13 cellular contexts compared by ENCODE assay signal in genomic region chr5:170747851-170748250, GRCh38. TPM values are rescaled to one million over a fixed set of nuclear protein-coding genes. Genes with fewer than 3 reads are reported as not detected.
A peak's percentile ranks its signal among the peaks of the same experiment; 100 is the strongest.
DNase-seq lines count a peak whose midpoint lies in the region; ATAC-seq, FAIRE-seq and TF ChIP-seq lines count a peak whose summit lies in the region.
"Had no signal": no experiment of that assay in that cellular context is flagged by ENCODE, and none has a peak within 500 bp of the region (broad histone marks: within the 10 kb centered on the region; RNA-seq: fewer than 3 reads in every experiment).

No MANE protein-coding gene starts in this region.

- ATAC-seq in K562 = peak; percentile 67
- no peak for ATAC-seq in GM19328 (IDR thresholded peaks at IDR 0.05; ENCODE audit: unreplicated experiment)
- ATAC-seq in stimulated activated naive CD8-positive, alpha-beta T cell treated with anti-CD3 and anti-CD28 coated beads, Interleukin-15, amount 100 ng/mL, for 72 hours = no peak
- no peak for ATAC-seq in HG02759 (IDR thresholded peaks at IDR 0.05; ENCODE audit: unreplicated experiment)
- ATAC-seq: CD8-positive, alpha-beta T cell; naive thymus-derived CD8-positive, alpha-beta T cell had no signal

- H3K27ac ChIP-seq in K562 (ENCODE audit: extremely low read depth, low read depth, low read length) = no peak overlapping the region

- TF ChIP-seq CTCF in K562 (IDR thresholded peaks at IDR 0.05 in 2 of 3, conservative IDR thresholded peaks at IDR 0.05 in 1 of 3; ENCODE audit: insufficient read depth in 2 of 3, low read depth in 1 of 3, low read length in 3 of 3) = peak; percentile 34 to 57 (median 49)

- BruUV-seq in K562 (replicated peaks; lab: Mats Ljungman, UMichigan) = no TSS peak

- no peak overlapping the region for H3K27ac Mint-ChIP-seq in stimulated activated naive CD8-positive, alpha-beta T cell treated with anti-CD3 and anti-CD28 coated beads, Interleukin-15, amount 100 ng/mL, for 72 hours
- H3K27ac Mint-ChIP-seq: CD8-positive, alpha-beta T cell had no signal

- no peaks in the 10 kb centered on the region for H3K9me1 ChIP-seq in K562 (ENCODE audit: control insufficient read depth, insufficient read depth, low read length)

- no peak for TF ChIP-seq EP300 in K562 (IDR thresholded peaks at IDR 0.05; ENCODE audit: low read length)

- no peak overlapping the region for H3K9ac ChIP-seq in K562 (ENCODE audit: insufficient read depth in 1 of 2, low read depth in 2 of 2, low read length in 2 of 2)

- in situ Hi-C loops in ACHN (cut with HindIII; ENCODE audit: low pct_ligation_motif_present, low pct_unique_long_range_greater_than_20kb, low sequenced_read_pairs) = no loop called here
- in situ Hi-C loops in K562 (cut with MboI) = loop anchor here (10.0 kb wide), 1 partner anchor 587 kb away; no protein-coding TSS in a partner anchor

- no peak overlapping the region for H2AFZ ChIP-seq in K562 (ENCODE audit: low read depth, low read length)

- 0 out of 4 replicates have a peak, but pooled peaks of 1 of the 2 experiments have one; percentile 19 for TF ChIP-seq RAD21 in K562 (CRISPR knock-in tag; conservative IDR thresholded peaks at IDR 0.05 in 1 of 2, IDR thresholded peaks at IDR 0.05 in 1 of 2)

- H3K36me3 ChIP-seq in K562 (ENCODE audit: control insufficient read depth, insufficient read depth, low read length) = no peaks in the 10 kb centered on the region

- H3K27me3 Mint-ChIP-seq in stimulated activated naive CD8-positive, alpha-beta T cell treated with anti-CD3 and anti-CD28 coated beads, Interleukin-15, amount 100 ng/mL, for 72 hours = peaks cover 65% of the 10 kb centered on the region

- H4K20me1 ChIP-seq in K562 (replicated peaks; ENCODE audit: control insufficient read depth, insufficient read depth, low read length) = peaks cover 3% of the 10 kb centered on the region; the same call in 1 of the 2 replicates

- CTCF ChIA-PET in HEK293T (lab: Yijun Ruan, JAX) (interaction anchor here (0.6 to 1.7 kb wide), 4 partner anchors 20 to 44 kb away, joined by 4 to 6 read pairs (median 6); no protein-coding TSS in a partner anchor), K562 (lab: Yijun Ruan, JAX; ENCODE audit: low intra/inter-chr PET ratio) (no interaction called here)

- POLR2A ChIA-PET in HEK293T (lab: Yijun Ruan, JAX) (no interaction called here), K562 (lab: Yijun Ruan, JAX) (no interaction called here)

- H3K79me2 ChIP-seq in K562 (ENCODE audit: control insufficient read depth, insufficient read depth, low read length) = no peaks in the 10 kb centered on the region

- peaks cover 8% of the 10 kb centered on the region for H3K4me1 Mint-ChIP-seq in stimulated activated naive CD8-positive, alpha-beta T cell treated with anti-CD3 and anti-CD28 coated beads, Interleukin-15, amount 100 ng/mL, for 72 hours

- DNase-seq in ACHN (peak; percentile 25), HEK293T (ENCODE audit: extremely low spot score) (peak; percentile 66), K562 (ENCODE audit: extremely low read depth in 1 of 4, low spot score in 3 of 4) (peak; percentile 23 to 39 (median 32)), iPS-NIHi7 (ENCODE audit: extremely low spot score) (peak; percentile 51), AML-193 (lab: John Stamatoyannopoulos, UW) (no peak)
- no peak for DNase-seq in stimulated activated naive CD8-positive, alpha-beta T cell treated with anti-CD3 and anti-CD28 coated beads, Interleukin-15, amount 100 ng/mL, for 72 hours
- DNase-seq: activated gamma-delta T cell treated with Interleukin-2 at 50 U/mL for 16 hours; CD8-positive, alpha-beta T cell; naive thymus-derived CD8-positive, alpha-beta T cell had no signal

- no peak overlapping the region for H3K4me3 ChIP-seq in K562

- H3K4me3 Mint-ChIP-seq in stimulated activated naive CD8-positive, alpha-beta T cell treated with anti-CD3 and anti-CD28 coated beads, Interleukin-15, amount 100 ng/mL, for 72 hours = no peak overlapping the region
- H3K4me3 Mint-ChIP-seq: CD8-positive, alpha-beta T cell; naive thymus-derived CD8-positive, alpha-beta T cell had no signal

- H3K4me2 ChIP-seq in K562 (ENCODE audit: insufficient read depth, low read length) = no peak overlapping the region

- H3K9me3 Mint-ChIP-seq in stimulated activated naive CD8-positive, alpha-beta T cell treated with anti-CD3 and anti-CD28 coated beads, Interleukin-15, amount 100 ng/mL, for 72 hours = no peaks in the 10 kb centered on the region
- H3K9me3 Mint-ChIP-seq: CD8-positive, alpha-beta T cell; naive thymus-derived CD8-positive, alpha-beta T cell had no signal

- FAIRE-seq in K562 (lab: Jason Lieb, UNC) = no peak
- FAIRE-seq: frontal cortex had no signal

- peaks cover 2 to 23% of the 10 kb centered on the region in 2 experiments; a peak in 3 of 5 replicates for H3K27me3 ChIP-seq in K562 (ENCODE audit: control insufficient read depth in 2 of 2, insufficient read depth in 2 of 2, low read length in 2 of 2)

- peaks cover 0 to 9% of the 10 kb centered on the region in 2 experiments; a peak in 2 of 5 replicates for H3K4me1 ChIP-seq in K562 (replicated peaks in 1 of 2; ENCODE audit: control insufficient read depth in 2 of 2, insufficient read depth in 2 of 2, low read length in 2 of 2)

- TF ChIP-seq POLR2A in K562 (conservative IDR thresholded peaks at IDR 0.05) = no peak

- WGBS in K562 (ENCODE audit: insufficient coverage, low coverage, missing lambda C conversion rate) = 1% methylated on average over 10 of the region's 10 CpGs

- intact Hi-C loops in K562 (cut with micrococcal nuclease) = loop anchor here (1.0 to 10.0 kb wide), 2 partner anchors 43 to 417 kb away; no protein-coding TSS in a partner anchor

- no peaks in the 10 kb centered on the region for H3K9me3 ChIP-seq in K562 (replicated peaks; ENCODE audit: control insufficient read depth, insufficient read depth, low read depth, low read length)

TF ChIP-seq in HEK293T, 16 proteins besides CTCF, POLR2A, EP300 and RAD21 (continues in another document):
- TF ChIP-seq BHLHE40 (IDR thresholded peaks at IDR 0.05; ENCODE audit: borderline replicate concordance) (no peak), ELF4 (IDR thresholded peaks at IDR 0.05) (no peak), PKNOX1 (IDR thresholded peaks at IDR 0.05) (no peak), LEF1 (IDR thresholded peaks at IDR 0.05; ENCODE audit: borderline replicate concordance) (no peak), SP1 (IDR thresholded peaks at IDR 0.05) (no peak), SUZ12 (IDR thresholded peaks at IDR 0.05) (no peak), TARDBP (IDR thresholded peaks at IDR 0.05) (no peak), NFRKB (IDR thresholded peaks at IDR 0.05) (no peak), FOXM1 (IDR thresholded peaks at IDR 0.05; ENCODE audit: borderline replicate concordance) (no peak), CTBP1 (IDR thresholded peaks at IDR 0.05; ENCODE audit: borderline replicate concordance) (no peak), ZNF384 (IDR thresholded peaks at IDR 0.05) (no peak), FOXA1 (IDR thresholded peaks at IDR 0.05) (no peak)

TF ChIP-seq in K562, 482 proteins besides CTCF, POLR2A, EP300 and RAD21:
- TF ChIP-seq HDAC8 (tag; IDR thresholded peaks at IDR 0.05) (no peak), PKNOX1 (IDR thresholded peaks at IDR 0.05) (no peak), KAT7 (CRISPR knock-in tag; IDR thresholded peaks at IDR 0.05; ENCODE audit: borderline replicate concordance) (no peak)

RNA-seq across cellular contexts. Expression of gene GABRP, which starts 35.7 kb away (rescaled TPM):
- total RNA-seq in K562 (2011; cell fraction: chromatin; rRNA removed; ENCODE audit: low replicate concordance) = not detected in 2 replicates
- not detected in 2 replicates for total RNA-seq in K562 (2011; cell fraction: nucleolus; rRNA removed)
- not detected in 2 replicates for total RNA-seq in K562 (2011; cell fraction: nucleoplasm; rRNA removed)
- total RNA-seq in K562 (2014; rRNA removed) (not detected in 2 replicates), K562 (2014; rRNA removed; fragmentation: Illumina TruSeq; extraction: Trizol) (not detected in 2 replicates), K562 (2015; rRNA removed; fragmentation: Illumina TruSeq; extraction: Trizol) (not detected in 2 replicates), K562 (2021) (0.13 TPM in 1 of 2 replicates, not detected in the other)
- polyA plus RNA-seq in K562 (2011; rRNA removed) (not detected in 2 replicates), K562 (2014; fragmentation: Illumina TruSeq; extraction: Trizol) (not detected in 2 replicates), K562 (2014; fragmentation: Nextera tagmentation; extraction: Ambion mirVana) (not detected), K562 (2014; rRNA removed) (not detected in 2 replicates)
- polyA plus RNA-seq in K562 (2011; cell fraction: cytosol; rRNA removed) = not detected in 2 replicates
- polyA plus RNA-seq in K562 (2011; cell fraction: nucleus; rRNA removed) = not detected in 2 replicates
- polyA plus RNA-seq in K562 (2012) = not detected in 2 replicates
- polyA minus RNA-seq in K562 (2011; rRNA and poly(A)+ RNA removed) = not detected in 2 replicates
- polyA minus RNA-seq in K562 (2011; cell fraction: cytosol; rRNA and poly(A)+ RNA removed) = not detected in 2 replicates
- not detected in 2 replicates for polyA minus RNA-seq in K562 (2011; cell fraction: nucleus; rRNA and poly(A)+ RNA removed)
- total RNA-seq: CD8-positive, alpha-beta T cell; frontal cortex; naive thymus-derived CD8-positive, alpha-beta T cell; T-helper 1 cell treated with Interleukin-12 subunit alpha and Interleukin-12 subunit beta and Interleukin-4 antibody, amounts not matched to agents 30 ng/mL and 1 ng/mL, for 36 hours had no signal
- polyA plus RNA-seq: naive thymus-derived CD8-positive, alpha-beta T cell had no signal

Comparison
In these comparisons a context has a peak if more than half of its experiments do, and no peak if none do; other contexts are left out.
1. DNase-seq: peak in ACHN (single experiment), HEK293T (single experiment), K562 (4 of 4) and iPS-NIHi7 (single experiment); none in stimulated activated naive CD8-positive, alpha-beta T cell treated with anti-CD3 and anti-CD28 coated beads, Interleukin-15, amount 100 ng/mL, for 72 hours (0 of 2) and AML-193 (0 of 2).